Comparison of ENCODE assay signal across 15 cellular contexts in the genomic region with DNA sequence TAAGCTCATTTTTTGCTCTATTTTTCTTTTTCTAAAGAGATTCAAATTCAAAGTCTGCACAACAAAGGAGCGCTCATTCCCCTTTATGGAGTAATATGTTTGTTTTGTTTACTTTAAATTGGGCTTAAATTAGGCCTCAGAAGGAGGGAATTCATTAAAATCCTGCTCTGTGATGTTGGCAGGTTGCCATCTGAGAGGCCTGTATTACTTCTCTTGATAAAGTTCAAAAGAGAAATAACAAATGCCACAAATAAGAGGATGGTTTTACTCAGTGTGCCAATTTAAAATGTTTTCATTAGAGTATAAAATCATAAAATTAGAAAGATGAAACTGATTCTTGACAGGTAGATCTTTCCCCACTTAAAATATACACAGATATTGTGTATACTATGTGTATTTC. TPM values are rescaled to one million over a fixed set of nuclear protein-coding genes. Genes with fewer than 3 reads are reported as not detected.
DNase-seq lines count a peak whose midpoint lies in the region; ATAC-seq and TF ChIP-seq lines count a peak whose summit lies in the region.
"Had no signal": no experiment of that assay in that cellular context is flagged by ENCODE, and none has a peak within 500 bp of the region (broad histone marks: within the 10 kb centered on the region; RNA-seq: fewer than 3 reads in every experiment).

No MANE protein-coding gene starts in this region.

- H3K9me2 ChIP-seq in SK-N-SH = no peaks in the 10 kb centered on the region

- H3K27ac ChIP-seq in A673 (ENCODE audit: low read depth, low read length, poor library complexity, severe bottlenecking) (peak overlapping the region; percentile 91), SK-N-SH (ENCODE audit: low read depth in 2 of 2, low read length in 1 of 2) (peak overlapping the region in 1 of 2 experiments; percentile 77; a peak in 2 of 4 replicates), colonic mucosa (no peak overlapping the region)
- H3K27ac ChIP-seq: KMS-11 had no signal

- WGBS in SK-N-SH (ENCODE audit: low lambda C conversion rate) = 86% methylated on average over 1 of the region's 1 CpG

- no peak overlapping the region for H3K9ac ChIP-seq in SK-N-SH
- no peak overlapping the region for H3K9ac ChIP-seq in colonic mucosa (ENCODE audit: low read depth in 2 of 2, low read length in 2 of 2)
- H3K9ac ChIP-seq: KMS-11 had no signal

- H3K9me3 ChIP-seq in A673 (ENCODE audit: low read depth, low read length, poor library complexity, severe bottlenecking) = no peaks in the 10 kb centered on the region
- no peaks in the 10 kb centered on the region for H3K9me3 ChIP-seq in BE2C
- no peaks in the 10 kb centered on the region for H3K9me3 ChIP-seq in SK-N-SH
- no peaks in the 10 kb centered on the region for H3K9me3 ChIP-seq in colonic mucosa

- H3F3A ChIP-seq in SK-N-SH (replicated peaks; ENCODE audit: insufficient read depth) = no peaks in the 10 kb centered on the region

- no peak overlapping the region for H3K4me3 Mint-ChIP-seq in mesothelial cell of epicardium
- H3K4me3 Mint-ChIP-seq: HFFc6, T-cell had no signal

- no peak overlapping the region for H2AFZ ChIP-seq in SK-N-SH (ENCODE audit: low read depth)

- no peak overlapping the region for H3K4me2 ChIP-seq in SK-N-SH
- H3K4me2 ChIP-seq: KMS-11 had no signal

- H3K36me3 Mint-ChIP-seq in mesothelial cell of epicardium = no peaks in the 10 kb centered on the region
- H3K36me3 Mint-ChIP-seq: T-cell had no signal

- peaks cover 21% of the 10 kb centered on the region for H3K4me1 Mint-ChIP-seq in mesothelial cell of epicardium

- peak in 1 of 2 experiments; percentile 58; a peak in 2 of 4 replicates for TF ChIP-seq EP300 in SK-N-SH (IDR thresholded peaks at IDR 0.05; ENCODE audit: borderline replicate concordance in 1 of 2, low read depth in 1 of 2, low read length in 1 of 2)

- CTCF ChIA-PET in A673 (lab: Charles Lee) (no interaction called here), SK-N-SH (lab: Yijun Ruan, JAX) (interaction anchor here (0.6 to 4.3 kb wide), 5 partner anchors 9 to 144 kb away, joined by 3 to 18 read pairs (median 3); no protein-coding TSS in a partner anchor)

- no peaks in the 10 kb centered on the region for H3K9me3 Mint-ChIP-seq in mesothelial cell of epicardium
- H3K9me3 Mint-ChIP-seq: HFFc6, T-cell had no signal

- DNase-seq in A673 (ENCODE audit: low spot score) (peak; percentile 61), BE2C (peak; percentile 29), SK-N-SH (peak; percentile 39), mesothelial cell of epicardium (ENCODE audit: low spot score in 2 of 2, unreplicated experiment in 2 of 2) (no peak), colonic mucosa (no peak)
- no peak for DNase-seq in stimulated activated CD4-positive, alpha-beta T cell treated with anti-CD3 and anti-CD28 coated beads, Interleukin-15, amount 100 ng/mL, for 24 hours
- DNase-seq: AML-193, HFFc6, MV-4-11, NCI-H1417 treated with DMSO at 0.1 percent for 48 hours, NCI-H526, T-cell had no signal

- BruUV-seq in A673 (replicated peaks; lab: Mats Ljungman, UMichigan) = no TSS peak

- H3K27me3 Mint-ChIP-seq in mesothelial cell of epicardium (ENCODE audit: low read depth) = no peaks in the 10 kb centered on the region

- TF ChIP-seq CTCF in A673 (conservative IDR thresholded peaks at IDR 0.05; ENCODE audit: low read depth, low read length) (no peak), BE2C (IDR thresholded peaks at IDR 0.05; ENCODE audit: low read depth, low read length) (no peak), SK-N-SH (IDR thresholded peaks at IDR 0.05) (no peak), mesothelial cell of epicardium (IDR thresholded peaks at IDR 0.05; ENCODE audit: unreplicated experiment) (no peak), colonic mucosa (IDR thresholded peaks at IDR 0.05) (no peak)

- H4K20me1 ChIP-seq in SK-N-SH (ENCODE audit: insufficient read depth) = no peaks in the 10 kb centered on the region

- H3K36me3 ChIP-seq in A673 (ENCODE audit: insufficient read depth, low read length, poor library complexity, severe bottlenecking) (no peaks in the 10 kb centered on the region), BE2C (no peaks in the 10 kb centered on the region), SK-N-SH (replicated peaks in 1 of 2; ENCODE audit: control insufficient read depth in 1 of 2, insufficient read depth in 2 of 2, low read length in 1 of 2) (no peaks in the 10 kb centered on the region), colonic mucosa (no peaks in the 10 kb centered on the region)

- POLR2A ChIA-PET in A673 (lab: Charles Lee; ENCODE audit: low non-redundant PET) = no interaction called here
- POLR2A ChIA-PET in SK-N-SH (lab: Yijun Ruan, JAX) = no interaction called here

- H3K27ac Mint-ChIP-seq in mesothelial cell of epicardium = peak overlapping the region; percentile 30
- H3K27ac Mint-ChIP-seq: HFFc6, T-cell had no signal

- H3K4me3 ChIP-seq in A673 (ENCODE audit: low read depth, low read length, poor library complexity, severe bottlenecking) = no peak overlapping the region
- H3K4me3 ChIP-seq in BE2C (ENCODE audit: low read depth, low read length) = no peak overlapping the region
- no peak overlapping the region for H3K4me3 ChIP-seq in SK-N-SH (ENCODE audit: low read depth in 2 of 2, low read length in 1 of 2)
- no peak overlapping the region for H3K4me3 ChIP-seq in colonic mucosa

- no peak for ATAC-seq in GM18907 (IDR thresholded peaks at IDR 0.05; ENCODE audit: unreplicated experiment)
- ATAC-seq: Right ventricle myocardium inferior, T-cell had no signal

- H3K27me3 ChIP-seq in A673 (replicated peaks; ENCODE audit: insufficient read depth, low read depth, low read length, poor library complexity) = no peaks in the 10 kb centered on the region
- no peaks in the 10 kb centered on the region for H3K27me3 ChIP-seq in BE2C
- H3K27me3 ChIP-seq in SK-N-SH (ENCODE audit: insufficient read depth) = no peaks in the 10 kb centered on the region
- H3K27me3 ChIP-seq in colonic mucosa = no peaks in the 10 kb centered on the region

- intact Hi-C loops in A673 (cut with micrococcal nuclease; ENCODE audit: unreplicated experiment) = no loop called here
- intact Hi-C loops in colonic mucosa (cut with DNase I) = no loop called here

- H3K79me2 ChIP-seq in SK-N-SH (ENCODE audit: insufficient read depth) = no peaks in the 10 kb centered on the region

- no peak; the same call in 1 of the 2 replicates for TF ChIP-seq RAD21 in SK-N-SH (IDR thresholded peaks at IDR 0.05; ENCODE audit: low read length)

- H3K4me1 ChIP-seq in A673 (ENCODE audit: insufficient read depth, low read length, poor library complexity, severe bottlenecking) (peaks cover 63% of the 10 kb centered on the region), BE2C (no peaks in the 10 kb centered on the region; the same call in none of the 2 replicates), SK-N-SH (ENCODE audit: control insufficient read depth in 1 of 2, insufficient read depth in 2 of 2, low read depth in 1 of 2, low read length in 1 of 2) (peaks cover 3 to 14% of the 10 kb centered on the region in 2 experiments; a peak in 3 of 4 replicates), colonic mucosa (no peaks in the 10 kb centered on the region)

TF ChIP-seq in SK-N-SH, 30 proteins besides CTCF, POLR2A, EP300 and RAD21 (continues in another document):
- TF ChIP-seq TCF12 (IDR thresholded peaks at IDR 0.05) (no peak), NRF1 (IDR thresholded peaks at IDR 0.05; ENCODE audit: low read depth, low read length) (no peak), EZH2phosphoT487 (IDR thresholded peaks at IDR 0.05; ENCODE audit: borderline replicate concordance, low read depth) (no peak), SMC3 (IDR thresholded peaks at IDR 0.05; ENCODE audit: low read depth, low read length) (no peak), FOXM1 (IDR thresholded peaks at IDR 0.05; ENCODE audit: low read depth) (no peak), NFIC (IDR thresholded peaks at IDR 0.05; ENCODE audit: borderline replicate concordance) (0 out of 2 replicates have a peak, but pooled peaks have one; percentile 7), JUND (IDR thresholded peaks at IDR 0.05) (no peak), ZBTB33 (IDR thresholded peaks at IDR 0.05; ENCODE audit: borderline replicate concordance, low read depth) (no peak), POLR2AphosphoS5 (IDR thresholded peaks at IDR 0.05; ENCODE audit: low read depth, low read length) (no peak), ELF1 (IDR thresholded peaks at IDR 0.05) (no peak), FOSL2 (IDR thresholded peaks at IDR 0.05; ENCODE audit: borderline replicate concordance, low read depth) (no peak), MEF2A (IDR thresholded peaks at IDR 0.05; ENCODE audit: borderline replicate concordance, low read depth) (no peak), SIN3A (IDR thresholded peaks at IDR 0.05; ENCODE audit: borderline replicate concordance, low read depth, low read length) (no peak)
- TF ChIP-seq, protein P1, sequence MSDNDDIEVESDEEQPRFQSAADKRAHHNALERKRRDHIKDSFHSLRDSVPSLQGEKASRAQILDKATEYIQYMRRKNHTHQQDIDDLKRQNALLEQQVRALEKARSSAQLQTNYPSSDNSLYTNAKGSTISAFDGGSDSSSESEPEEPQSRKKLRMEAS (IDR thresholded peaks at IDR 0.05; ENCODE audit: low read depth) = no peak

RNA-seq across cellular contexts. Expression of gene HLF, which starts 54.5 kb away (rescaled TPM):
- total RNA-seq in A673 (2021) (3.2 and 5.1 TPM in 2 replicates), mesothelial cell of epicardium (0.93 to 1.5 TPM (median 1.3 TPM) in 3 replicates), colonic mucosa (1 to 10 TPM in 1 of 2 donors, under 1 TPM in 1; 0.69 to 3.0 TPM)
- 4.1 TPM for polyA plus RNA-seq in BE2C (2012; ENCODE audit: insufficient read depth, insufficient read length, low read depth)
- polyA plus RNA-seq in SK-N-SH (2012; rRNA removed) = 0.03 and 0.21 TPM in 2 replicates
- 0.08 and 0.18 TPM in 2 replicates for polyA plus RNA-seq in SK-N-SH (2012; cell fraction: cytosol; rRNA removed)
- 0.21 and 0.22 TPM in 2 replicates for polyA plus RNA-seq in SK-N-SH (2012; cell fraction: nucleus; rRNA removed)
- total RNA-seq: HFFc6 had no signal

Comparison
In these comparisons a context has a peak if more than half of its experiments do, and no peak if none do; other contexts are left out.
1. DNase-seq: peak in A673 (single experiment), BE2C (single experiment) and SK-N-SH (single experiment); none in mesothelial cell of epicardium (0 of 2), stimulated activated CD4-positive, alpha-beta T cell treated with anti-CD3 and anti-CD28 coated beads, Interleukin-15, amount 100 ng/mL, for 24 hours (single experiment) and colonic mucosa (single experiment).